20 cellular contexts compared by ENCODE assay signal in genomic region chr16:24996301-24996700, GRCh38. TPM values are rescaled to one million over a fixed set of nuclear protein-coding genes. Genes with fewer than 3 reads are reported as not detected.
DNase-seq lines count a peak whose midpoint lies in the region; ATAC-seq and TF ChIP-seq lines count a peak whose summit lies in the region.
"Had no signal": no experiment of that assay in that cellular context is flagged by ENCODE, and none has a peak within 500 bp of the region (broad histone marks: within the 10 kb centered on the region; RNA-seq: fewer than 3 reads in every experiment).

No MANE protein-coding gene starts in this region.

- peak overlapping the region; percentile 0 for H3K27ac ChIP-seq in RWPE2 (ENCODE audit: poor library complexity, severe bottlenecking)
- H3K27ac ChIP-seq: A549, ascending aorta, neutrophil had no signal

- H3K27me3 ChIP-seq in RWPE2 (ENCODE audit: insufficient read depth, poor library complexity, severe bottlenecking), result no peaks in the 10 kb centered on the region
- H3K27me3 ChIP-seq: ascending aorta, neutrophil, uterus had no signal

- no peak for TF ChIP-seq CTCF in RWPE2 (IDR thresholded peaks at IDR 0.05; ENCODE audit: poor library complexity, severe bottlenecking)

- no peaks in the 10 kb centered on the region for H3K36me3 Mint-ChIP-seq in activated naive CD8-positive, alpha-beta T cell
- H3K36me3 Mint-ChIP-seq in activated naive CD8-positive, alpha-beta T cell treated with anti-CD3 and anti-CD28 coated beads for 36 hours, result peaks cover 13% of the 10 kb centered on the region

- H3K4me1 Mint-ChIP-seq in activated naive CD8-positive, alpha-beta T cell (ENCODE audit: low read depth), result peaks cover 77% of the 10 kb centered on the region
- peaks cover 48% of the 10 kb centered on the region for H3K4me1 Mint-ChIP-seq in activated naive CD8-positive, alpha-beta T cell treated with anti-CD3 and anti-CD28 coated beads for 36 hours

- peak overlapping the region; percentile 5 for H3K27ac Mint-ChIP-seq in activated naive CD8-positive, alpha-beta T cell
- H3K27ac Mint-ChIP-seq in activated naive CD8-positive, alpha-beta T cell treated with anti-CD3 and anti-CD28 coated beads for 36 hours, result no peak overlapping the region
- H3K27ac Mint-ChIP-seq: CD8-positive, alpha-beta T cell; T-helper 17 cell had no signal

- no peaks in the 10 kb centered on the region for H3K36me3 ChIP-seq in RWPE2 (ENCODE audit: low read depth)
- H3K36me3 ChIP-seq: ascending aorta, neutrophil, uterus had no signal

- no peak for DNase-seq in activated naive CD8-positive, alpha-beta T cell treated with anti-CD3 and anti-CD28 coated beads for 36 hours
- DNase-seq in RWPE2 (ENCODE audit: low spot score), result no peak
- peak; percentile 50 for DNase-seq in putamen (ENCODE audit: low spot score)
- no peak for DNase-seq in NCI-H1930 (lab: John Stamatoyannopoulos, UW)
- DNase-seq in GM19238 (ENCODE audit: insufficient read length, low spot score), result no peak
- DNase-seq in effector CD8-positive, alpha-beta T cell (lab: John Stamatoyannopoulos, UW), result no peak
- DNase-seq: activated CD4-positive, CD25-positive, alpha-beta regulatory T cell treated with anti-CD3 and anti-CD28 coated beads, Interleukin-2, amount 50 U/mL, for 72 hours; activated gamma-delta T cell; CD8-positive, alpha-beta T cell; DMS79 treated with DMSO at 0.1 percent for 48 hours; H7; NCI-H187; T-helper 17 cell; uterus had no signal

- no peak overlapping the region for H3K4me3 ChIP-seq in RWPE2 (ENCODE audit: severe bottlenecking)
- H3K4me3 ChIP-seq: A549, ascending aorta, uterus had no signal

- peaks cover 30% of the 10 kb centered on the region for H3K4me1 ChIP-seq in RWPE2 (ENCODE audit: insufficient read depth, poor library complexity, severe bottlenecking)

- no peaks in the 10 kb centered on the region for H3K27me3 Mint-ChIP-seq in activated naive CD8-positive, alpha-beta T cell
- no peaks in the 10 kb centered on the region for H3K27me3 Mint-ChIP-seq in activated naive CD8-positive, alpha-beta T cell treated with anti-CD3 and anti-CD28 coated beads for 36 hours
- H3K27me3 Mint-ChIP-seq: T-helper 17 cell had no signal

- H3K4me3 Mint-ChIP-seq in activated naive CD8-positive, alpha-beta T cell, result peak overlapping the region; percentile 12
- no peak overlapping the region for H3K4me3 Mint-ChIP-seq in activated naive CD8-positive, alpha-beta T cell treated with anti-CD3 and anti-CD28 coated beads for 36 hours
- H3K4me3 Mint-ChIP-seq: CD8-positive, alpha-beta T cell; T-helper 17 cell had no signal

- peak; percentile 50 for ATAC-seq in GM21723 (IDR thresholded peaks at IDR 0.05; ENCODE audit: unreplicated experiment)
- ATAC-seq in RWPE2 (ENCODE audit: low read depth), result no peak
- ATAC-seq: A549; CD8-positive, alpha-beta T cell; sciatic nerve; T-helper 17 cell had no signal

- H3K9me3 Mint-ChIP-seq in activated naive CD8-positive, alpha-beta T cell (ENCODE audit: low read depth), result no peaks in the 10 kb centered on the region
- no peaks in the 10 kb centered on the region for H3K9me3 Mint-ChIP-seq in activated naive CD8-positive, alpha-beta T cell treated with anti-CD3 and anti-CD28 coated beads for 36 hours
- H3K9me3 Mint-ChIP-seq: CD8-positive, alpha-beta T cell had no signal

- H3K9me3 ChIP-seq in RWPE2 (ENCODE audit: severe bottlenecking), result no peaks in the 10 kb centered on the region
- H3K9me3 ChIP-seq: A549, ascending aorta, neutrophil, uterus had no signal

RNA-seq across cellular contexts. Expression of gene ARHGAP17, which starts 18.9 kb away (rescaled TPM):
- 10 to 100 TPM; 72.5 to 79.3 TPM for total RNA-seq in activated naive CD8-positive, alpha-beta T cell treated with anti-CD3 and anti-CD28 coated beads for 36 hours
